ENCODE assay signal across 8 cellular contexts in genomic region chr15:44784918-44785274, GRCh38. TPM values are rescaled to one million over a fixed set of nuclear protein-coding genes. Genes with fewer than 3 reads are reported as not detected.
A peak's percentile ranks its signal among the peaks of the same experiment; 100 is the strongest.
DNase-seq lines count a peak whose midpoint lies in the region; ATAC-seq and TF ChIP-seq lines count a peak whose summit lies in the region.
"Not testable (repeated sequence)": the region's sequence is repeated elsewhere in the genome, so short reads cannot be mapped to it uniquely, and the experiment has no call there.

No MANE protein-coding gene starts in this region.

- not testable (repeated sequence) for H3K9me3 Mint-ChIP-seq in activated T-helper 1 cell treated with anti-CD3 and anti-CD28 coated beads, Interleukin-12 subunit alpha, Interleukin-12 subunit beta, Interleukin-2, Interleukin-4 antibody, amounts not matched to agents 30 ng/mL and 10 ng/mL and 1 ng/mL, durations not matched to agents 14 hours and 24 hours and 36 hours; central memory CD8-positive, alpha-beta T cell; stimulated activated naive B cell treated with anti-CD40 and anti-IgM and Interleukin-4, amounts not matched to agents 10 μg/mL and 1 μg/mL and 100 μg/mL, for 72 hours

- intact Hi-C loops in activated T-helper 1 cell treated with anti-CD3 and anti-CD28 coated beads, Interleukin-12 subunit alpha, Interleukin-12 subunit beta, Interleukin-2, Interleukin-4 antibody, amounts not matched to agents 30 ng/mL and 10 ng/mL and 1 ng/mL, durations not matched to agents 14 hours and 24 hours and 36 hours (cut with micrococcal nuclease) = not testable (repeated sequence)

- not testable (repeated sequence) for TF ChIP-seq RAD21 in neural cell (conservative IDR thresholded peaks at IDR 0.05)

- TF ChIP-seq CTCF in 22Rv1 (IDR thresholded peaks at IDR 0.05) = peak; percentile 48
- not testable (repeated sequence) for TF ChIP-seq CTCF in GM12875 (IDR thresholded peaks at IDR 0.05; ENCODE audit: borderline replicate concordance, insufficient read depth, low read depth, low read length); right atrium auricular region (IDR thresholded peaks at IDR 0.05); neural cell (IDR thresholded peaks at IDR 0.05; ENCODE audit: poor library complexity, severe bottlenecking)
- TF ChIP-seq CTCF in RWPE2 (IDR thresholded peaks at IDR 0.05; ENCODE audit: poor library complexity, severe bottlenecking) = peak; percentile 90

- H3K9me2 ChIP-seq in neural cell (ENCODE audit: insufficient read depth, low read length) = not testable (repeated sequence)

- peaks cover 35% of the 10 kb centered on the region for H3K4me1 Mint-ChIP-seq in activated T-helper 1 cell treated with anti-CD3 and anti-CD28 coated beads, Interleukin-12 subunit alpha, Interleukin-12 subunit beta, Interleukin-2, Interleukin-4 antibody, amounts not matched to agents 30 ng/mL and 10 ng/mL and 1 ng/mL, durations not matched to agents 14 hours and 24 hours and 36 hours (ENCODE audit: low read depth)
- H3K4me1 Mint-ChIP-seq in central memory CD8-positive, alpha-beta T cell = peaks cover 15% of the 10 kb centered on the region
- H3K4me1 Mint-ChIP-seq in stimulated activated naive B cell treated with anti-CD40 and anti-IgM and Interleukin-4, amounts not matched to agents 10 μg/mL and 1 μg/mL and 100 μg/mL, for 72 hours = peaks cover 7 to 18% of the 10 kb centered on the region in 2 donors

- H3K36me3 ChIP-seq in RWPE2 (ENCODE audit: low read depth); right atrium auricular region; neural cell (ENCODE audit: insufficient read depth, low read length): not testable (repeated sequence)

- H3K27ac ChIP-seq in 22Rv1; neural cell (ENCODE audit: low read length): not testable (repeated sequence)
- H3K27ac ChIP-seq in RWPE2 (ENCODE audit: poor library complexity, severe bottlenecking) (peak overlapping the region; percentile 46), right atrium auricular region (peak overlapping the region; percentile 86 to 92)

- not testable (repeated sequence) for H2AFZ ChIP-seq in neural cell (ENCODE audit: low read depth, low read length)

- H3K27ac Mint-ChIP-seq in activated T-helper 1 cell treated with anti-CD3 and anti-CD28 coated beads, Interleukin-12 subunit alpha, Interleukin-12 subunit beta, Interleukin-2, Interleukin-4 antibody, amounts not matched to agents 30 ng/mL and 10 ng/mL and 1 ng/mL, durations not matched to agents 14 hours and 24 hours and 36 hours = peak overlapping the region; percentile 98
- H3K27ac Mint-ChIP-seq in central memory CD8-positive, alpha-beta T cell (ENCODE audit: low read depth) = peak overlapping the region; percentile 99
- H3K27ac Mint-ChIP-seq in stimulated activated naive B cell treated with anti-CD40 and anti-IgM and Interleukin-4, amounts not matched to agents 10 μg/mL and 1 μg/mL and 100 μg/mL, for 72 hours = peak overlapping the region; percentile 99

- TF ChIP-seq EP300 in neural cell (conservative IDR thresholded peaks at IDR 0.05; ENCODE audit: poor library complexity, severe bottlenecking) = not testable (repeated sequence)

- H3K9ac ChIP-seq in neural cell (ENCODE audit: low read length) = not testable (repeated sequence)

- not testable (repeated sequence) for H3K27me3 Mint-ChIP-seq in activated T-helper 1 cell treated with anti-CD3 and anti-CD28 coated beads, Interleukin-12 subunit alpha, Interleukin-12 subunit beta, Interleukin-2, Interleukin-4 antibody, amounts not matched to agents 30 ng/mL and 10 ng/mL and 1 ng/mL, durations not matched to agents 14 hours and 24 hours and 36 hours (ENCODE audit: insufficient read depth); central memory CD8-positive, alpha-beta T cell; stimulated activated naive B cell treated with anti-CD40 and anti-IgM and Interleukin-4, amounts not matched to agents 10 μg/mL and 1 μg/mL and 100 μg/mL, for 72 hours

- ATAC-seq in RWPE2 (ENCODE audit: low read depth); central memory CD8-positive, alpha-beta T cell (replicated peaks; ENCODE audit: extremely low read depth, poor library complexity, severe bottlenecking); stimulated activated naive B cell treated with anti-CD40 and anti-IgM and Interleukin-4, amounts not matched to agents 10 μg/mL and 1 μg/mL and 100 μg/mL, for 72 hours (replicated peaks): not testable (repeated sequence)

- H3K9me3 ChIP-seq in RWPE2 (ENCODE audit: severe bottlenecking); right atrium auricular region; neural cell (ENCODE audit: low read length): not testable (repeated sequence)

- not testable (repeated sequence) for H3K36me3 Mint-ChIP-seq in activated T-helper 1 cell treated with anti-CD3 and anti-CD28 coated beads, Interleukin-12 subunit alpha, Interleukin-12 subunit beta, Interleukin-2, Interleukin-4 antibody, amounts not matched to agents 30 ng/mL and 10 ng/mL and 1 ng/mL, durations not matched to agents 14 hours and 24 hours and 36 hours (ENCODE audit: low read depth); central memory CD8-positive, alpha-beta T cell (ENCODE audit: insufficient read depth); stimulated activated naive B cell treated with anti-CD40 and anti-IgM and Interleukin-4, amounts not matched to agents 10 μg/mL and 1 μg/mL and 100 μg/mL, for 72 hours

- H3K4me3 ChIP-seq in GM12875 (ENCODE audit: low read depth, low read length) = peak overlapping the region; percentile 67
- peak overlapping the region; percentile 65 for H3K4me3 ChIP-seq in RWPE2 (ENCODE audit: severe bottlenecking)
- H3K4me3 ChIP-seq in right atrium auricular region = peak overlapping the region; percentile 65 to 67
- H3K4me3 ChIP-seq in neural cell (ENCODE audit: low read length) = not testable (repeated sequence)

- not testable (repeated sequence) for DNase-seq in RWPE2 (ENCODE audit: low spot score); activated T-helper 1 cell treated with anti-CD3 and anti-CD28 coated beads, Interleukin-12 subunit alpha, Interleukin-12 subunit beta, Interleukin-2, Interleukin-4 antibody, amounts not matched to agents 30 ng/mL and 10 ng/mL and 1 ng/mL, durations not matched to agents 14 hours and 24 hours and 36 hours (ENCODE audit: low spot score); central memory CD8-positive, alpha-beta T cell (ENCODE audit: low spot score in 2 of 2); right atrium auricular region (ENCODE audit: low spot score); stimulated activated naive B cell treated with anti-CD40 and anti-IgM and Interleukin-4, amounts not matched to agents 10 μg/mL and 1 μg/mL and 100 μg/mL, for 72 hours

- H3K4me3 Mint-ChIP-seq in activated T-helper 1 cell treated with anti-CD3 and anti-CD28 coated beads, Interleukin-12 subunit alpha, Interleukin-12 subunit beta, Interleukin-2, Interleukin-4 antibody, amounts not matched to agents 30 ng/mL and 10 ng/mL and 1 ng/mL, durations not matched to agents 14 hours and 24 hours and 36 hours = peak overlapping the region; percentile 90
- peak overlapping the region; percentile 95 for H3K4me3 Mint-ChIP-seq in central memory CD8-positive, alpha-beta T cell
- peak overlapping the region; percentile 95 to 96 for H3K4me3 Mint-ChIP-seq in stimulated activated naive B cell treated with anti-CD40 and anti-IgM and Interleukin-4, amounts not matched to agents 10 μg/mL and 1 μg/mL and 100 μg/mL, for 72 hours

- H3K27me3 ChIP-seq in RWPE2 (ENCODE audit: insufficient read depth, poor library complexity, severe bottlenecking); right atrium auricular region; neural cell (ENCODE audit: insufficient read depth, low read depth, low read length): not testable (repeated sequence)

- not testable (repeated sequence) for H3F3A ChIP-seq in neural cell (ENCODE audit: insufficient read depth, low read length, poor library complexity, severe bottlenecking)

- not testable (repeated sequence) for H3K4me1 ChIP-seq in RWPE2 (ENCODE audit: insufficient read depth, poor library complexity, severe bottlenecking); right atrium auricular region

- H3K4me2 ChIP-seq in neural cell (ENCODE audit: low read length) = not testable (repeated sequence)

- not testable (repeated sequence) for H4K20me1 ChIP-seq in neural cell (ENCODE audit: insufficient read depth)

- H3K79me2 ChIP-seq in neural cell (replicated peaks; ENCODE audit: insufficient read depth, low read length) = not testable (repeated sequence)

TF ChIP-seq in neural cell, 6 proteins besides CTCF, POLR2A, EP300 and RAD21:
- peak; percentile 7 for TF ChIP-seq SMC3 (conservative IDR thresholded peaks at IDR 0.05; ENCODE audit: poor library complexity)
TF ChIP-seq in neural cell: peak in this region for 1; not testable (repeated sequence) for 5.

RNA-seq across cellular contexts. Expression of gene TRIM69, which starts 48.6 kb away (rescaled TPM):
- 43.8 and 46.4 TPM in 2 replicates for total RNA-seq in activated T-helper 1 cell treated with anti-CD3 and anti-CD28 coated beads, Interleukin-12 subunit alpha, Interleukin-12 subunit beta, Interleukin-2, Interleukin-4 antibody, amounts not matched to agents 30 ng/mL and 10 ng/mL and 1 ng/mL, durations not matched to agents 14 hours and 24 hours and 36 hours
- total RNA-seq in right atrium auricular region = 10 to 100 TPM; 28.9 to 55.1 TPM
- 34.0 and 38.3 TPM in 2 replicates for polyA plus RNA-seq in neural cell
- polyA minus RNA-seq in neural cell = 46.7 and 52.1 TPM in 2 replicates
